13 cellular contexts compared by ENCODE assay signal in the genomic region with DNA sequence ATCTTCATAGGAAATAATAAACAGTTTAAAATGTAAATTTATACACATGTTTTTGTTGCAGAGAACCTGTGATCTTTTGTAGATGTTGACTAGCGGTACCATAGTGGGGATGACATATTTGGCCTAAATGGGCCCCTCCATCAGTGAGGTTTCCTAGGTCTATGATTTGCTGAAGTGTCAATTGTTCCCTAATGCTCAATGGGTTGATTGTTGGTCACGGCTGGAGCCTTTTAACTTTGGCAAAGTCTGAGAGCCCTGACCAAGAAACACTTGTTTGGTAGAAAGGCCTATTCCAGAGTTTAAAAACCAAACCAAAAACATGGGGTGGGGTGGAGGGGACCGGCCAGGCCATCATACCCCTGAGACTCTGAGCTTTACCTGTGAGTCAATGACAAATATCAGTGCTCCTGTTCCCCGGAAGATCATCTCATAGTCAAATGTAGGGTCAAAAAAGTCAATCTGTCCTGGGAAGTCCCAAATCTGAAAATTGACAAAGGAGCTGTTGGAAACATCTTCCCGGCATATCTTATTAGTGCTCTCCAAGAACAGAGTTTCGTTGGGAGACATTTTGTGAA. TPM values are rescaled to one million over a fixed set of nuclear protein-coding genes. Genes with fewer than 3 reads are reported as not detected.
DNase-seq lines count a peak whose midpoint lies in the region; ATAC-seq and TF ChIP-seq lines count a peak whose summit lies in the region.
"Had no signal": no experiment of that assay in that cellular context is flagged by ENCODE, and none has a peak within 500 bp of the region (broad histone marks: within the 10 kb centered on the region; RNA-seq: fewer than 3 reads in every experiment).

No MANE protein-coding gene starts in this region.

- 96% methylated on average over 6 of the region's 6 CpGs for WGBS in hepatocyte (ENCODE audit: low lambda C conversion rate, missing lambda C conversion rate)

- H3K9me2 ChIP-seq in hepatocyte (replicated peaks; ENCODE audit: insufficient read depth) = no peaks in the 10 kb centered on the region

- DNase-seq in SK-MEL-5 (ENCODE audit: low read depth, low spot score) (peak; percentile 13), hepatocyte (ENCODE audit: low spot score) (no peak), left cardiac atrium (no peak)
- no peak for DNase-seq in activated CD4-positive, alpha-beta T cell treated with anti-CD3 and anti-CD28 coated beads for 4 hours
- DNase-seq: activated naive CD8-positive, alpha-beta T cell treated with anti-CD3 and anti-CD28 coated beads, Interleukin-2, amount 50 U/mL, for 24 hours; dermis blood vessel endothelial cell; foreskin keratinocyte; Peyer's patch; T-helper 9 cell had no signal

- no peaks in the 10 kb centered on the region for H3K9me3 ChIP-seq in hepatocyte (ENCODE audit: low read depth)
- H3K9me3 ChIP-seq: Peyer's patch had no signal

- H3K27me3 ChIP-seq in hepatocyte = no peaks in the 10 kb centered on the region
- H3K27me3 ChIP-seq: Peyer's patch had no signal

- no peaks in the 10 kb centered on the region for H3K36me3 ChIP-seq in hepatocyte (replicated peaks; ENCODE audit: insufficient read depth, low read depth)
- H3K36me3 ChIP-seq: Peyer's patch had no signal

- H3K4me3 ChIP-seq in hepatocyte = no peak overlapping the region
- H3K4me3 ChIP-seq: Peyer's patch had no signal

- peak; percentile 2 for ATAC-seq in GM18519 (IDR thresholded peaks at IDR 0.05; ENCODE audit: low FRiP score, unreplicated experiment)
- ATAC-seq in GM21526 (IDR thresholded peaks at IDR 0.05; ENCODE audit: low FRiP score, unreplicated experiment) = peak; percentile 18
- peak; percentile 15 for ATAC-seq in HG03039 (IDR thresholded peaks at IDR 0.05; ENCODE audit: unreplicated experiment)
- ATAC-seq in GM18861 (IDR thresholded peaks at IDR 0.05; ENCODE audit: unreplicated experiment) = no peak
- no peak for ATAC-seq in left cardiac atrium
- ATAC-seq: foreskin keratinocyte had no signal

- no peaks in the 10 kb centered on the region for H3K79me2 ChIP-seq in hepatocyte

- no peaks in the 10 kb centered on the region for H4K20me1 ChIP-seq in hepatocyte (ENCODE audit: insufficient read depth, poor library complexity, severe bottlenecking)

- no peaks in the 10 kb centered on the region for H3K4me1 ChIP-seq in hepatocyte (ENCODE audit: insufficient read depth)
- H3K4me1 ChIP-seq: foreskin keratinocyte, Peyer's patch had no signal

- no peak overlapping the region for H3K27ac ChIP-seq in hepatocyte
- H3K27ac ChIP-seq: foreskin keratinocyte, Peyer's patch had no signal

- TF ChIP-seq CTCF in hepatocyte (IDR thresholded peaks at IDR 0.05; ENCODE audit: poor library complexity) = no peak

- in situ Hi-C loops in SK-MEL-5 (cut with HindIII; ENCODE audit: low pct_unique_long_range_greater_than_20kb, low sequenced_read_pairs) = no loop called here

- H2AFZ ChIP-seq in hepatocyte = no peak overlapping the region

- no peak overlapping the region for H3K4me2 ChIP-seq in hepatocyte

- intact Hi-C loops in left cardiac atrium (cut with DNase I) = no loop called here

RNA-seq across cellular contexts. Expression of a gene that starts 25.1 kb away (rescaled TPM):
- total RNA-seq in SK-MEL-5 (2014; rRNA removed; shearing (Covaris generic)) = 145 and 165 TPM in 2 replicates
- polyA plus RNA-seq in SK-MEL-5 (2015; cell fraction: cytosol; rRNA removed) = 42.8 and 60.4 TPM in 2 replicates
- polyA plus RNA-seq in SK-MEL-5 (2015; cell fraction: nucleus; rRNA removed) = 10.3 and 16.5 TPM in 2 replicates
- total RNA-seq in hepatocyte = 22.5 and 28.1 TPM in 2 replicates
- polyA plus RNA-seq in hepatocyte = 9.4 and 11.8 TPM in 2 replicates
- total RNA-seq in left cardiac atrium = 10 to 100 TPM; 89.5 to 99.6 TPM

RNA-seq across cellular contexts. Expression of a gene that starts 34.5 kb away (rescaled TPM):
- 46.1 and 47.8 TPM in 2 replicates for total RNA-seq in SK-MEL-5 (2014; rRNA removed; shearing (Covaris generic))
- polyA plus RNA-seq in SK-MEL-5 (2015; cell fraction: cytosol; rRNA removed) = 28.9 and 34.9 TPM in 2 replicates
- polyA plus RNA-seq in SK-MEL-5 (2015; cell fraction: nucleus; rRNA removed) = 15.4 TPM in 2 replicates
- 64.1 and 68.1 TPM in 2 replicates for total RNA-seq in hepatocyte
- polyA plus RNA-seq in hepatocyte = 37.3 and 44.7 TPM in 2 replicates
- 10 to 100 TPM; 15.6 to 26.1 TPM for total RNA-seq in left cardiac atrium

RNA-seq across cellular contexts. Expression of a gene that starts 45.9 kb away (rescaled TPM):
- total RNA-seq in SK-MEL-5 (2014; rRNA removed; shearing (Covaris generic)) = 19.3 and 28.1 TPM in 2 replicates
- polyA plus RNA-seq in SK-MEL-5 (2015; cell fraction: cytosol; rRNA removed) = 15.1 and 16.9 TPM in 2 replicates
- 55.4 and 89.5 TPM in 2 replicates for polyA plus RNA-seq in SK-MEL-5 (2015; cell fraction: nucleus; rRNA removed)
- 20.9 and 30.2 TPM in 2 replicates for total RNA-seq in hepatocyte
- polyA plus RNA-seq in hepatocyte = 9.3 and 12.2 TPM in 2 replicates
- 10 to 100 TPM in 1 of 2 donors, 1 to 10 TPM in 1; 9.1 to 13.7 TPM for total RNA-seq in left cardiac atrium

Comparison
In these comparisons a context has a peak if more than half of its experiments do, and no peak if none do; other contexts are left out.
1. ATAC-seq: peak in GM18519 (single experiment), GM21526 (single experiment) and HG03039 (single experiment); none in GM18861 (single experiment) and left cardiac atrium (0 of 2).